Comparison of ENCODE assay signal across 8 cellular contexts in genomic region chr3:10026084-10026890, GRCh38. TPM values are rescaled to one million over a fixed set of nuclear protein-coding genes. Genes with fewer than 3 reads are reported as not detected.
DNase-seq lines count a peak whose midpoint lies in the region; TF ChIP-seq lines count a peak whose summit lies in the region.

TSS of gene FANCD2 (plus strand) at chr3:10026437. CDS start at chr3:10028658, 2,221 bp downstream.

- TF ChIP-seq CTCF in foreskin fibroblast (IDR thresholded peaks at IDR 0.05; ENCODE audit: low read depth, low read length) (no peak), neural progenitor cell (IDR thresholded peaks at IDR 0.05) (no peak)

- in situ Hi-C loops in G401 (cut with HindIII; ENCODE audit: low sequenced_read_pairs) = no loop called here

- H3F3A ChIP-seq in neural progenitor cell (ENCODE audit: low read depth) = peaks cover 12% of the 10 kb centered on the region

- H3K27me3 Mint-ChIP-seq in neural progenitor cell (ENCODE audit: insufficient read depth, low read depth) = peaks cover 5% of the 10 kb centered on the region

- peaks cover 10% of the 10 kb centered on the region for H3K36me3 Mint-ChIP-seq in neural progenitor cell

- H2AFZ ChIP-seq in neural progenitor cell (replicated peaks) = peak within 1 kb of the TSS; percentile 94

- peak; percentile 81 for DNase-seq in G401 (ENCODE audit: low spot score)
- peak; percentile 57 for DNase-seq in GOT3 (lab: John Stamatoyannopoulos, UW)
- DNase-seq in LHCN-M2 (ENCODE audit: low read depth) = peak; percentile 82
- DNase-seq in SJCRH30 = peak; percentile 87 to 91
- DNase-seq in activated gamma-delta T cell treated with Interleukin-2 at 50 U/mL for 16 hours = peak; percentile 88
- peak; percentile 82 to 95 for DNase-seq in foreskin fibroblast
- peak; percentile 95 for DNase-seq in neural progenitor cell (ENCODE audit: low spot score)

- H4K20me1 ChIP-seq in neural progenitor cell (ENCODE audit: low read depth) = peaks cover 4% of the 10 kb centered on the region

- H3K4me1 ChIP-seq in SJCRH30 (peaks cover 3% of the 10 kb centered on the region; the same call in 1 of the 2 replicates), neural progenitor cell (peaks cover 13% of the 10 kb centered on the region), stomach smooth muscle (ENCODE audit: control insufficient read depth, insufficient read depth, low read length) (peaks cover 17% of the 10 kb centered on the region)

- H3K36me3 ChIP-seq in SJCRH30 (peaks cover 8% of the 10 kb centered on the region; the same call in 1 of the 2 replicates), neural progenitor cell (no peaks in the 10 kb centered on the region), stomach smooth muscle (ENCODE audit: control insufficient read depth in 2 of 2, insufficient read depth in 2 of 2, low read length in 2 of 2) (peaks cover 18 to 22% of the 10 kb centered on the region in 2 donors)

- H3K9ac ChIP-seq in neural progenitor cell (peak within 1 kb of the TSS; percentile 95), stomach smooth muscle (ENCODE audit: low read length in 2 of 2) (peak within 1 kb of the TSS; percentile 85 to 97)

- peak within 1 kb of the TSS; percentile 96 for H3K4me3 Mint-ChIP-seq in neural progenitor cell

- H3K27me3 ChIP-seq in SJCRH30 (no peaks in the 10 kb centered on the region), neural progenitor cell (no peaks in the 10 kb centered on the region), stomach smooth muscle (ENCODE audit: control insufficient read depth in 1 of 2, insufficient read depth in 2 of 2, low read length in 2 of 2) (no peaks in the 10 kb centered on the region)

- peak within 1 kb of the TSS; percentile 100 for H3K4me2 ChIP-seq in neural progenitor cell

- H3K79me2 ChIP-seq in neural progenitor cell (ENCODE audit: low read depth) = peaks cover 64% of the 10 kb centered on the region

- H3K27ac ChIP-seq in SJCRH30 = peak within 1 kb of the TSS; percentile 84
- peak within 1 kb of the TSS; percentile 86 for H3K27ac ChIP-seq in neural progenitor cell
- peak within 1 kb of the TSS; percentile 64 for H3K27ac ChIP-seq in stomach smooth muscle (ENCODE audit: low read length)

- H3K9me3 ChIP-seq in SJCRH30 (replicated peaks) = no peaks in the 10 kb centered on the region
- no peaks in the 10 kb centered on the region for H3K9me3 ChIP-seq in neural progenitor cell (ENCODE audit: low read depth)
- no peaks in the 10 kb centered on the region for H3K9me3 ChIP-seq in stomach smooth muscle (ENCODE audit: control insufficient read depth in 2 of 2, low read length in 2 of 2)

- H3K4me1 Mint-ChIP-seq in neural progenitor cell = peaks cover 16% of the 10 kb centered on the region

- peak within 1 kb of the TSS; percentile 90 for H3K27ac Mint-ChIP-seq in neural progenitor cell

- H3K9me3 Mint-ChIP-seq in neural progenitor cell = no peaks in the 10 kb centered on the region

- peak within 1 kb of the TSS; percentile 83 for H3K4me3 ChIP-seq in SJCRH30
- H3K4me3 ChIP-seq in foreskin fibroblast (ENCODE audit: low read depth in 1 of 2, low read length in 2 of 2) = peak within 1 kb of the TSS; percentile 97
- peak within 1 kb of the TSS; percentile 90 for H3K4me3 ChIP-seq in neural progenitor cell
- H3K4me3 ChIP-seq in stomach smooth muscle (ENCODE audit: low read length in 2 of 2) = peak within 1 kb of the TSS; percentile 99

RNA-seq across cellular contexts. Expression of gene FANCD2, which starts in this region (rescaled TPM):
- total RNA-seq in G401 (2014; rRNA removed; shearing (Covaris generic)) = 17.8 and 43.1 TPM in 2 replicates
- total RNA-seq in LHCN-M2 (2014; rRNA removed) (26.3 and 32.9 TPM in 2 replicates), neural progenitor cell (ENCODE audit: low replicate concordance) (85.0 and 117 TPM in 2 replicates)
- polyA plus RNA-seq in LHCN-M2 (2012) = 9.1 TPM
- total RNA-seq in SJCRH30 (2014; rRNA removed; shearing (Covaris generic)) = 31.1 and 39.0 TPM in 2 replicates

Comparison
In these comparisons a context has a peak if more than half of its experiments do, and no peak if none do; other contexts are left out.
1. Peak in every context shown above with its lines: DNase-seq, H3K4me3 ChIP-seq and H3K27ac ChIP-seq.